ENCODE assay signal across 22 cellular contexts in the genomic region with DNA sequence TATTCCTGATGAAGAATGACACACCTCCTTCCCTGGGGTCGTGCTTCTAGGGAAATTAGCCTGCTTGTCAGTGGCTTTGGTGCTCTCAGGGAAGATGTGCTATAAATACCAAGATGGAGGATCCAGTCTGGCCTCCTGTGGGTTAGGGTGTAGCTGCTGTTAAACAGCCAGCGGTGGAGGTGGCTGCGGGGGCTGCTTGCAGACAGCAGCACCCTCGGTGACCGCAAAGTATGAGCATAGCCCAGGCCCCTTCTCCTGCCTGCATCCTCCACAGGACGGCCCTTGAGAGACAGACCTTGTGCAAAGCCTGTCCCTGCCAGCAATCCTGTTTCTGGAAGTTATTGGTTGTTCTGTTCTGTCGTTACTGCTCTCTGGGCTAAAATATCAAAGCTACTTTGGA. TPM values are rescaled to one million over a fixed set of nuclear protein-coding genes. Genes with fewer than 3 reads are reported as not detected.
"Had no signal": no experiment of that assay in that cellular context is flagged by ENCODE, and none has a peak within 500 bp of the region (broad histone marks: within the 10 kb centered on the region; RNA-seq: fewer than 3 reads in every experiment).

No MANE protein-coding gene starts in this region.

- H3K4me3 ChIP-seq: dorsolateral prefrontal cortex, heart left ventricle, suprapubic skin, tibial artery, upper lobe of left lung, vagina had no signal

- DNase-seq: cortex of kidney; effector CD8-positive, alpha-beta T cell; hippocampal formation; kidney glomerular epithelial cell; mesendoderm; naive thymus-derived CD4-positive, alpha-beta T cell; nephron progenitor cell; right cardiac atrium; stimulated activated naive CD4-positive, alpha-beta T cell treated with Interleukin-2 at 50 U/mL for 16 hours had no signal

- ATAC-seq: heart left ventricle; naive thymus-derived CD4-positive, alpha-beta T cell; right cardiac atrium had no signal

- H3K27me3 ChIP-seq: dorsolateral prefrontal cortex, upper lobe of left lung, vagina had no signal

- H3K36me3 ChIP-seq: heart left ventricle, suprapubic skin, tibial artery, upper lobe of left lung, vagina had no signal

- H3K9me3 ChIP-seq: heart left ventricle, suprapubic skin, tibial artery, upper lobe of left lung, vagina had no signal

- H3K27ac ChIP-seq: dorsolateral prefrontal cortex, heart left ventricle, suprapubic skin, tibial artery, upper lobe of left lung, vagina had no signal

- H3K4me1 ChIP-seq: heart left ventricle, suprapubic skin, tibial artery, upper lobe of left lung, vagina had no signal

RNA-seq across cellular contexts. Expression of gene VSTM2B, which starts 11.4 kb away (rescaled TPM):
- total RNA-seq: glomerular endothelial cell, heart left ventricle, liver, lung microvascular endothelial cell, mononuclear cell, osteocyte, right cardiac atrium, skeletal muscle tissue, suprapubic skin, upper lobe of left lung had no signal
- polyA plus RNA-seq: esophagus; heart left ventricle; liver; naive thymus-derived CD4-positive, alpha-beta T cell; right cardiac atrium had no signal
